Comparison of ENCODE assay signal across 1 cellular context in genomic region chr1:77682442-77683141, GRCh38.
TF ChIP-seq lines count a peak whose summit lies in the region.

Gene ZZZ3, minus strand, starts transcription at chr1:77682658. Its CDS starts 49,304 bp downstream, at chr1:77633354.

TF ChIP-seq in K562, 482 proteins besides CTCF, POLR2A, EP300 and RAD21 (continued from another document):
- TF ChIP-seq, protein P1, sequence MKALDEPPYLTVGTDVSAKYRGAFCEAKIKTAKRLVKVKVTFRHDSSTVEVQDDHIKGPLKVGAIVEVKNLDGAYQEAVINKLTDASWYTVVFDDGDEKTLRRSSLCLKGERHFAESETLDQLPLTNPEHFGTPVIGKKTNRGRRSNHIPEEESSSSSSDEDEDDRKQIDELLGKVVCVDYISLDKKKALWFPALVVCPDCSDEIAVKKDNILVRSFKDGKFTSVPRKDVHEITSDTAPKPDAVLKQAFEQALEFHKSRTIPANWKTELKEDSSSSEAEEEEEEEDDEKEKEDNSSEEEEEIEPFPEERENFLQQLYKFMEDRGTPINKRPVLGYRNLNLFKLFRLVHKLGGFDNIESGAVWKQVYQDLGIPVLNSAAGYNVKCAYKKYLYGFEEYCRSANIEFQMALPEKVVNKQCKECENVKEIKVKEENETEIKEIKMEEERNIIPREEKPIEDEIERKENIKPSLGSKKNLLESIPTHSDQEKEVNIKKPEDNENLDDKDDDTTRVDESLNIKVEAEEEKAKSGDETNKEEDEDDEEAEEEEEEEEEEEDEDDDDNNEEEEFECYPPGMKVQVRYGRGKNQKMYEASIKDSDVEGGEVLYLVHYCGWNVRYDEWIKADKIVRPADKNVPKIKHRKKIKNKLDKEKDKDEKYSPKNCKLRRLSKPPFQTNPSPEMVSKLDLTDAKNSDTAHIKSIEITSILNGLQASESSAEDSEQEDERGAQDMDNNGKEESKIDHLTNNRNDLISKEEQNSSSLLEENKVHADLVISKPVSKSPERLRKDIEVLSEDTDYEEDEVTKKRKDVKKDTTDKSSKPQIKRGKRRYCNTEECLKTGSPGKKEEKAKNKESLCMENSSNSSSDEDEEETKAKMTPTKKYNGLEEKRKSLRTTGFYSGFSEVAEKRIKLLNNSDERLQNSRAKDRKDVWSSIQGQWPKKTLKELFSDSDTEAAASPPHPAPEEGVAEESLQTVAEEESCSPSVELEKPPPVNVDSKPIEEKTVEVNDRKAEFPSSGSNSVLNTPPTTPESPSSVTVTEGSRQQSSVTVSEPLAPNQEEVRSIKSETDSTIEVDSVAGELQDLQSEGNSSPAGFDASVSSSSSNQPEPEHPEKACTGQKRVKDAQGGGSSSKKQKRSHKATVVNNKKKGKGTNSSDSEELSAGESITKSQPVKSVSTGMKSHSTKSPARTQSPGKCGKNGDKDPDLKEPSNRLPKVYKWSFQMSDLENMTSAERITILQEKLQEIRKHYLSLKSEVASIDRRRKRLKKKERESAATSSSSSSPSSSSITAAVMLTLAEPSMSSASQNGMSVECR (CRISPR knock-in tag; IDR thresholded peaks at IDR 0.05), result peak; percentile 56; the same call in 1 of the 2 replicates
- TF ChIP-seq TAF9B (IDR thresholded peaks at IDR 0.05; ENCODE audit: partially characterized antibody) (peak; percentile 91), PHF21A (IDR thresholded peaks at IDR 0.05; ENCODE audit: borderline replicate concordance, low read depth) (no peak; the same call in 1 of the 2 replicates)
